Comparison of ENCODE assay signal across 26 cellular contexts in genomic region chr3:160665231-160665630, GRCh38. TPM values are rescaled to one million over a fixed set of nuclear protein-coding genes. Genes with fewer than 3 reads are reported as not detected.
A peak's percentile ranks its signal among the peaks of the same experiment; 100 is the strongest.
DNase-seq lines count a peak whose midpoint lies in the region; ATAC-seq and TF ChIP-seq lines count a peak whose summit lies in the region.
"Had no signal": no experiment of that assay in that cellular context is flagged by ENCODE, and none has a peak within 500 bp of the region (broad histone marks: within the 10 kb centered on the region; RNA-seq: fewer than 3 reads in every experiment).

No MANE protein-coding gene starts in this region.

- no peak for TF ChIP-seq RAD21 in HCT116 (IDR thresholded peaks at IDR 0.05; ENCODE audit: low read depth)

- no peak for TF ChIP-seq POLR2A in HCT116 (IDR thresholded peaks at IDR 0.05; ENCODE audit: borderline replicate concordance, extremely low read depth, insufficient read depth, insufficient read length)

- H4K20me1 ChIP-seq in HCT116 (ENCODE audit: insufficient read depth) (no peaks in the 10 kb centered on the region), OCI-LY3 (ENCODE audit: insufficient read depth, low read length) (no peaks in the 10 kb centered on the region)

- POLR2A ChIA-PET in GM10248 (lab: Yijun Ruan, JAX), result no interaction called here
- POLR2A ChIA-PET in HCT116 (lab: Charles Lee), result no interaction called here
- POLR2A ChIA-PET in A673 (lab: Charles Lee; ENCODE audit: low non-redundant PET), result no interaction called here

- no peaks in the 10 kb centered on the region for H3K36me3 Mint-ChIP-seq in memory B cell

- CTCF ChIA-PET in GM10248 (lab: Yijun Ruan, JAX) (interaction anchor here (1.1 to 3.7 kb wide), 3 partner anchors 13 to 254 kb away, joined by 3 to 16 read pairs (median 3); no protein-coding TSS in a partner anchor), HCT116 (lab: Charles Lee) (interaction anchor here (1.0 kb wide), 1 partner anchor 13 kb away, joined by 3 read pairs; no protein-coding TSS in a partner anchor), A673 (lab: Charles Lee) (no interaction called here)

- intact Hi-C loops in HCT116 (cut with micrococcal nuclease) (loop anchor here (5.0 kb wide), 1 partner anchor 98 kb away; the partner anchor contains the start of gene KPNA4), A673 (cut with micrococcal nuclease; ENCODE audit: unreplicated experiment) (no loop called here)

- H3K4me1 ChIP-seq in HCT116 (ENCODE audit: control insufficient read depth in 1 of 2, insufficient read depth in 2 of 2, low read length in 2 of 2), result peaks cover 25 to 33% of the 10 kb centered on the region in 2 experiments
- peaks cover 21% of the 10 kb centered on the region for H3K4me1 ChIP-seq in OCI-LY3 (ENCODE audit: low read length)
- no peaks in the 10 kb centered on the region for H3K4me1 ChIP-seq in A673 (ENCODE audit: insufficient read depth, low read length, poor library complexity, severe bottlenecking)
- H3K4me1 ChIP-seq: BE2C, left lung, tibial artery had no signal

- H3K9me3 ChIP-seq in HCT116 (ENCODE audit: control insufficient read depth in 1 of 2, insufficient read depth in 1 of 2, low read depth in 1 of 2, low read length in 2 of 2) (no peaks in the 10 kb centered on the region), OCI-LY3 (ENCODE audit: insufficient read depth, low read length) (no peaks in the 10 kb centered on the region), A673 (ENCODE audit: low read depth, low read length, poor library complexity, severe bottlenecking) (no peaks in the 10 kb centered on the region)
- H3K9me3 ChIP-seq: BE2C, left lung, tibial artery had no signal

- H3K4me2 ChIP-seq in HCT116 (ENCODE audit: low read length) (no peak overlapping the region), OCI-LY3 (ENCODE audit: low read length) (peak overlapping the region; percentile 60)

- H3K4me3 ChIP-seq in HCT116 (replicated peaks in 1 of 2; ENCODE audit: low read depth in 1 of 2, low read length in 2 of 2), result no peak overlapping the region
- peak overlapping the region; percentile 44 for H3K4me3 ChIP-seq in OCI-LY3 (ENCODE audit: low read length)
- no peak overlapping the region for H3K4me3 ChIP-seq in A673 (ENCODE audit: low read depth, low read length, poor library complexity, severe bottlenecking)
- H3K4me3 ChIP-seq: K562, left lung, tibial artery had no signal

- H3K27ac ChIP-seq in HCT116 (ENCODE audit: low read depth, low read length) (no peak overlapping the region), OCI-LY3 (ENCODE audit: low read length) (no peak overlapping the region), A673 (ENCODE audit: low read depth, low read length, poor library complexity, severe bottlenecking) (no peak overlapping the region)
- H3K27ac ChIP-seq: left lung, tibial artery had no signal

- no peaks in the 10 kb centered on the region for H3K9me3 Mint-ChIP-seq in memory B cell

- H2AFZ ChIP-seq in HCT116 (ENCODE audit: low read depth, low read length, poor library complexity, severe bottlenecking) (peak overlapping the region; percentile 48), OCI-LY3 (ENCODE audit: low read depth, low read length) (peak overlapping the region; percentile 75)

- TF ChIP-seq CTCF in GM10248 (IDR thresholded peaks at IDR 0.05; ENCODE audit: control extremely low read depth, extremely low read depth, low read depth, missing control alignments), result no peak
- TF ChIP-seq CTCF in HCT116 (IDR thresholded peaks at IDR 0.05 in 2 of 3, conservative IDR thresholded peaks at IDR 0.05 in 1 of 3; ENCODE audit: borderline replicate concordance in 1 of 3, insufficient read depth in 1 of 3, low read depth in 2 of 3, low read length in 2 of 3), result no peak
- no peak for TF ChIP-seq CTCF in OCI-LY3 (IDR thresholded peaks at IDR 0.05; ENCODE audit: low read depth, low read length)
- no peak for TF ChIP-seq CTCF in A673 (conservative IDR thresholded peaks at IDR 0.05; ENCODE audit: low read depth, low read length)

- H3K27me3 ChIP-seq in HCT116 (ENCODE audit: insufficient read depth, low read length) (no peaks in the 10 kb centered on the region), OCI-LY3 (ENCODE audit: low read depth, low read length) (no peaks in the 10 kb centered on the region), A673 (replicated peaks; ENCODE audit: insufficient read depth, low read depth, low read length, poor library complexity) (no peaks in the 10 kb centered on the region)
- H3K27me3 ChIP-seq: BE2C, brain microvascular endothelial cell, left lung, tibial artery had no signal

- RAD21 ChIA-PET in HCT116 (lab: Charles Lee; ENCODE audit: low non-redundant PET in 1 of 2, low total read pairs in 2 of 2, uncharacterized antibody in 2 of 2, unreplicated experiment in 2 of 2), result no interaction called here

- H3K9me2 ChIP-seq in HCT116 (ENCODE audit: insufficient read depth), result no peaks in the 10 kb centered on the region

- H3K79me2 ChIP-seq in HCT116 (ENCODE audit: insufficient read depth, low read length) (no peaks in the 10 kb centered on the region), OCI-LY3 (ENCODE audit: low read length) (no peaks in the 10 kb centered on the region)

- H3K36me3 ChIP-seq in HCT116 (ENCODE audit: control insufficient read depth in 1 of 2, insufficient read depth in 2 of 2, low read length in 2 of 2) (no peaks in the 10 kb centered on the region), OCI-LY3 (replicated peaks; ENCODE audit: low read depth, low read length) (no peaks in the 10 kb centered on the region), A673 (ENCODE audit: insufficient read depth, low read length, poor library complexity, severe bottlenecking) (no peaks in the 10 kb centered on the region)
- H3K36me3 ChIP-seq: BE2C, brain microvascular endothelial cell, left lung, tibial artery had no signal

- DNase-seq in GM10248 (ENCODE audit: extremely low spot score) (peak; percentile 31), HCT116 (ENCODE audit: low read depth, low spot score) (no peak), memory B cell (ENCODE audit: low spot score in 2 of 2) (peak in 1 of 2 donors; percentile 24), NCI-H2081 (lab: John Stamatoyannopoulos, UW) (no peak), A673 (ENCODE audit: low spot score) (no peak), SKM-1 (lab: John Stamatoyannopoulos, UW; ENCODE audit: unreplicated experiment) (no peak)
- DNase-seq in activated CD4-positive, alpha-beta T cell treated with anti-CD3 and anti-CD28 coated beads, Interleukin-2, amount 50 U/mL, for 1 hour, result no peak
- DNase-seq: activated CD4-positive, alpha-beta T cell treated with anti-CD3 and anti-CD28 coated beads for 1 hour; BE2C; DMS79; effector CD8-positive, alpha-beta T cell; GF-D8; left lung; NCI-H1417 treated with DMSO at 0.1 percent for 48 hours; NCI-H2081 treated with DMSO at 0.1 percent for 48 hours; NCI-H226; NCI-H748 treated with DMSO at 0.1 percent for 48 hours; RPMI8226; tibial artery had no signal

- BruUV-seq in HCT116 (replicated peaks; lab: Mats Ljungman, UMichigan), result no TSS peak
- BruUV-seq in A673 (replicated peaks; lab: Mats Ljungman, UMichigan), result no TSS peak

- H3K9ac ChIP-seq in HCT116 (ENCODE audit: low read length) (no peak overlapping the region), OCI-LY3 (ENCODE audit: low read length) (no peak overlapping the region)

- H3K27ac Mint-ChIP-seq in memory B cell, result peak overlapping the region; percentile 95

- no peak for ATAC-seq in HCT116
- peak; percentile 67 for ATAC-seq in memory B cell (ENCODE audit: low read depth)
- ATAC-seq: left lung had no signal

- peaks cover 16% of the 10 kb centered on the region for H3K4me1 Mint-ChIP-seq in memory B cell

- peak overlapping the region; percentile 77 for H3K4me3 Mint-ChIP-seq in memory B cell

- no peaks in the 10 kb centered on the region for H3K27me3 Mint-ChIP-seq in memory B cell

TF ChIP-seq in HCT116, 20 proteins besides CTCF, POLR2A, EP300 and RAD21:
- no peak for TF ChIP-seq SIN3A (IDR thresholded peaks at IDR 0.05; ENCODE audit: low read depth)

RNA-seq across cellular contexts. Expression of gene ARL14, which starts 11.7 kb away (rescaled TPM):
- 0.42 TPM for total RNA-seq in HCT116 (2021; ENCODE audit: unreplicated experiment)
- polyA plus RNA-seq in HCT116 (2012), result 0.56 and 0.87 TPM in 2 replicates
- total RNA-seq in A673 (2021), result not detected in 2 replicates
- total RNA-seq: epithelial cell of proximal tubule; K562; left lung; pulmonary artery endothelial cell; SK-MEL-5; T-helper 1 cell treated with Interleukin-12 subunit alpha and Interleukin-12 subunit beta and Interleukin-4 antibody, amounts not matched to agents 30 ng/mL and 1 ng/mL, for 36 hours had no signal
- polyA plus RNA-seq: K562 had no signal
